In the genomic region with DNA sequence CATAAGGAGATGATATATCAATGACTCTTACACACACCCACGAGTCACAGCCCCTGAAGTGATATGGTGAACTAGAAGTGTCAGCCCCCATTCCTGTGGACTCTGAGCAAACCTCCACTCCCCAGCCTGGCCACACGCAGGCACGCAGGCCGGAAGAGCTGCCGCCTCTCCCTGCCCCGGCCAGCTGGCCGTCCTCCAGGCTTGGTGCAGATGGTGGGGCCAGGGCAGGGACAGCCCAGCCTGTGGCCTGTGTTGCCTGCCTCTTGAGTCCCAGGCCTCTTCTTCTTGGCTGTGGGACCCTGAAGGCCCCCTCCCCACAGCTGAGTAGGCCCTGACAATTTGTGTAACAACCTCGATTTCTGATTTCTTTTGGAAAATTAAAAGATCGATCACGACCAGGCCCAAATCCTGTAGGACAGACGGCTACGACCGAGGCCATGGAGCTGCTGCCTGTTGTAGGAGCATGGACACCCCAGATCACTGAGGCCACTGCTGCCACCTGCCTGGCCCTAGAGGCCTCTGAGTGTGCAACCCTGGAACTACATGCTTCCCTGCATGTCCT, we compare ENCODE assay signal across 10 cellular contexts. TPM values are rescaled to one million over a fixed set of nuclear protein-coding genes. Genes with fewer than 3 reads are reported as not detected.
DNase-seq lines count a peak whose midpoint lies in the region; ATAC-seq and TF ChIP-seq lines count a peak whose summit lies in the region.
"Had no signal": no experiment of that assay in that cellular context is flagged by ENCODE, and none has a peak within 500 bp of the region (broad histone marks: within the 10 kb centered on the region; RNA-seq: fewer than 3 reads in every experiment).

No MANE protein-coding gene starts in this region.

- H3K4me3 Mint-ChIP-seq in nephron progenitor cell = no peak overlapping the region
- no peak overlapping the region for H3K4me3 Mint-ChIP-seq in activated naive CD8-positive, alpha-beta T cell treated with anti-CD3 and anti-CD28 coated beads for 36 hours

- H3K4me1 ChIP-seq in SK-N-SH (ENCODE audit: control insufficient read depth in 1 of 2, insufficient read depth in 2 of 2, low read depth in 1 of 2, low read length in 1 of 2) (peaks cover 9 to 65% of the 10 kb centered on the region in 2 experiments; a peak in 3 of 4 replicates), foreskin keratinocyte (peaks cover 14% of the 10 kb centered on the region)

- H3K27me3 Mint-ChIP-seq in nephron progenitor cell (ENCODE audit: low read depth, poor library complexity) = peaks cover 3% of the 10 kb centered on the region
- no peaks in the 10 kb centered on the region for H3K27me3 Mint-ChIP-seq in activated naive CD8-positive, alpha-beta T cell treated with anti-CD3 and anti-CD28 coated beads for 36 hours

- H4K20me1 ChIP-seq in SK-N-SH (ENCODE audit: insufficient read depth) = no peaks in the 10 kb centered on the region

- no peaks in the 10 kb centered on the region for H3K9me3 ChIP-seq in SK-N-SH
- H3K9me3 ChIP-seq: Peyer's patch had no signal

- CTCF ChIA-PET in SK-N-SH (lab: Yijun Ruan, JAX) = interaction anchor here (0.7 to 3.2 kb wide), 4 partner anchors 11 to 32 kb away, joined by 3 to 11 read pairs (median 4); no protein-coding TSS in a partner anchor

- DNase-seq in AG09309 (ENCODE audit: low read depth) (peak; percentile 61), SK-N-SH (peak; percentile 85), foreskin keratinocyte (peak in 1 of 2 donors; percentile 69), nephron progenitor cell (no peak), NCI-H2029 (lab: John Stamatoyannopoulos, UW) (no peak)
- no peak for DNase-seq in activated naive CD8-positive, alpha-beta T cell treated with anti-CD3 and anti-CD28 coated beads for 36 hours
- DNase-seq: COR-L47 had no signal

- TF ChIP-seq CTCF in AG09309 (IDR thresholded peaks at IDR 0.05; ENCODE audit: control insufficient read depth, insufficient read depth, low read depth, low read length, missing control alignments) = no peak
- TF ChIP-seq CTCF in SK-N-SH (IDR thresholded peaks at IDR 0.05) = no peak
- peak; percentile 17 for TF ChIP-seq CTCF in foreskin keratinocyte (conservative IDR thresholded peaks at IDR 0.05)
- TF ChIP-seq CTCF in nephron progenitor cell (IDR thresholded peaks at IDR 0.05) = no peak

- peaks cover 50% of the 10 kb centered on the region for H3K4me1 Mint-ChIP-seq in nephron progenitor cell
- no peaks in the 10 kb centered on the region for H3K4me1 Mint-ChIP-seq in activated naive CD8-positive, alpha-beta T cell treated with anti-CD3 and anti-CD28 coated beads for 36 hours

- H3K27ac ChIP-seq in SK-N-SH (ENCODE audit: low read depth in 2 of 2, low read length in 1 of 2) (peak overlapping the region; percentile 52 to 96), foreskin keratinocyte (peak overlapping the region; percentile 26)

- H3K9me2 ChIP-seq in SK-N-SH = no peaks in the 10 kb centered on the region

- H3K4me3 ChIP-seq in AG09309 (ENCODE audit: control insufficient read depth, low read depth, low read length) (no peak overlapping the region), SK-N-SH (ENCODE audit: low read depth in 2 of 2, low read length in 1 of 2) (no peak overlapping the region)
- H3K4me3 ChIP-seq: Peyer's patch had no signal

- H3K27me3 ChIP-seq in SK-N-SH (ENCODE audit: insufficient read depth) = no peaks in the 10 kb centered on the region
- no peaks in the 10 kb centered on the region for H3K27me3 ChIP-seq in foreskin keratinocyte
- H3K27me3 ChIP-seq: Peyer's patch had no signal

- H3F3A ChIP-seq in SK-N-SH (replicated peaks; ENCODE audit: insufficient read depth) = no peaks in the 10 kb centered on the region

- peak overlapping the region; percentile 34; the same call in 1 of the 2 replicates for H3K4me2 ChIP-seq in SK-N-SH

- H2AFZ ChIP-seq in SK-N-SH (ENCODE audit: low read depth) = peak overlapping the region; percentile 57; the same call in 1 of the 2 replicates

- 61% methylated on average over 7 of the region's 13 CpGs for WGBS in SK-N-SH (ENCODE audit: low lambda C conversion rate)

- TF ChIP-seq EP300 in SK-N-SH (IDR thresholded peaks at IDR 0.05; ENCODE audit: borderline replicate concordance in 1 of 2, low read depth in 1 of 2, low read length in 1 of 2) = no peak

- H3K9me3 Mint-ChIP-seq in nephron progenitor cell = no peaks in the 10 kb centered on the region
- H3K9me3 Mint-ChIP-seq in activated naive CD8-positive, alpha-beta T cell treated with anti-CD3 and anti-CD28 coated beads for 36 hours = no peaks in the 10 kb centered on the region

- no peaks in the 10 kb centered on the region for H3K36me3 Mint-ChIP-seq in nephron progenitor cell (ENCODE audit: low read depth)
- H3K36me3 Mint-ChIP-seq in activated naive CD8-positive, alpha-beta T cell treated with anti-CD3 and anti-CD28 coated beads for 36 hours = no peaks in the 10 kb centered on the region

- H3K79me2 ChIP-seq in SK-N-SH (ENCODE audit: insufficient read depth) = no peaks in the 10 kb centered on the region

- H3K27ac Mint-ChIP-seq in nephron progenitor cell = peak overlapping the region; percentile 29
- H3K27ac Mint-ChIP-seq in activated naive CD8-positive, alpha-beta T cell treated with anti-CD3 and anti-CD28 coated beads for 36 hours = no peak overlapping the region

- POLR2A ChIA-PET in SK-N-SH (lab: Yijun Ruan, JAX) = interaction anchor here (0.5 kb wide), 1 partner anchor 43 kb away, joined by 3 read pairs; no protein-coding TSS in a partner anchor

- ATAC-seq in foreskin keratinocyte (peak; percentile 30), HG03469 (IDR thresholded peaks at IDR 0.05; ENCODE audit: unreplicated experiment) (no peak), GM19035 (IDR thresholded peaks at IDR 0.05; ENCODE audit: unreplicated experiment) (no peak)

- TF ChIP-seq RAD21 in SK-N-SH (IDR thresholded peaks at IDR 0.05; ENCODE audit: low read length) = peak; percentile 24; the same call in 1 of the 2 replicates

- H3K9ac ChIP-seq in SK-N-SH = no peak overlapping the region; the same call in 1 of the 2 replicates

- no peaks in the 10 kb centered on the region for H3K36me3 ChIP-seq in SK-N-SH (replicated peaks in 1 of 2; ENCODE audit: control insufficient read depth in 1 of 2, insufficient read depth in 2 of 2, low read length in 1 of 2)
- H3K36me3 ChIP-seq: Peyer's patch had no signal

TF ChIP-seq in SK-N-SH, 30 proteins besides CTCF, POLR2A, EP300 and RAD21:
- TF ChIP-seq GATA2 (CRISPR knock-in tag; IDR thresholded peaks at IDR 0.05) (no peak), RXRA (IDR thresholded peaks at IDR 0.05; ENCODE audit: borderline replicate concordance, low read depth) (no peak), GABPA (IDR thresholded peaks at IDR 0.05; ENCODE audit: low read depth) (no peak), TCF12 (IDR thresholded peaks at IDR 0.05) (peak; percentile 69), MAX (IDR thresholded peaks at IDR 0.05; ENCODE audit: low read depth) (0 out of 2 replicates have a peak, but pooled peaks have one; percentile 35), POLR2AphosphoS5 (IDR thresholded peaks at IDR 0.05; ENCODE audit: low read depth, low read length) (0 out of 2 replicates have a peak, but pooled peaks have one; percentile 22), RCOR1 (IDR thresholded peaks at IDR 0.05; ENCODE audit: low read length) (peak; percentile 75), CHD2 (IDR thresholded peaks at IDR 0.05; ENCODE audit: low read length, partially characterized antibody) (peak; percentile 57), FOXM1 (IDR thresholded peaks at IDR 0.05; ENCODE audit: low read depth) (no peak), EZH2phosphoT487 (IDR thresholded peaks at IDR 0.05; ENCODE audit: borderline replicate concordance, low read depth) (no peak), FOSL2 (IDR thresholded peaks at IDR 0.05; ENCODE audit: borderline replicate concordance, low read depth) (no peak), SIN3A (IDR thresholded peaks at IDR 0.05; ENCODE audit: borderline replicate concordance, low read depth, low read length) (peak; percentile 52; the same call in 1 of the 2 replicates), NFIC (IDR thresholded peaks at IDR 0.05; ENCODE audit: borderline replicate concordance) (peak; percentile 78)
- TF ChIP-seq, protein P1, sequence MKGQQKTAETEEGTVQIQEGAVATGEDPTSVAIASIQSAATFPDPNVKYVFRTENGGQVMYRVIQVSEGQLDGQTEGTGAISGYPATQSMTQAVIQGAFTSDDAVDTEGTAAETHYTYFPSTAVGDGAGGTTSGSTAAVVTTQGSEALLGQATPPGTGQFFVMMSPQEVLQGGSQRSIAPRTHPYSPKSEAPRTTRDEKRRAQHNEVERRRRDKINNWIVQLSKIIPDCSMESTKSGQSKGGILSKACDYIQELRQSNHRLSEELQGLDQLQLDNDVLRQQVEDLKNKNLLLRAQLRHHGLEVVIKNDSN (IDR thresholded peaks at IDR 0.05; ENCODE audit: borderline replicate concordance, low read depth) = no peak
- TF ChIP-seq, protein P2, sequence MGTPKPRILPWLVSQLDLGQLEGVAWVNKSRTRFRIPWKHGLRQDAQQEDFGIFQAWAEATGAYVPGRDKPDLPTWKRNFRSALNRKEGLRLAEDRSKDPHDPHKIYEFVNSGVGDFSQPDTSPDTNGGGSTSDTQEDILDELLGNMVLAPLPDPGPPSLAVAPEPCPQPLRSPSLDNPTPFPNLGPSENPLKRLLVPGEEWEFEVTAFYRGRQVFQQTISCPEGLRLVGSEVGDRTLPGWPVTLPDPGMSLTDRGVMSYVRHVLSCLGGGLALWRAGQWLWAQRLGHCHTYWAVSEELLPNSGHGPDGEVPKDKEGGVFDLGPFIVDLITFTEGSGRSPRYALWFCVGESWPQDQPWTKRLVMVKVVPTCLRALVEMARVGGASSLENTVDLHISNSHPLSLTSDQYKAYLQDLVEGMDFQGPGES (IDR thresholded peaks at IDR 0.05; ENCODE audit: low read depth, low read length) = no peak

RNA-seq across cellular contexts. Expression of gene MPRIP, which starts 10.0 kb away (rescaled TPM):
- polyA plus RNA-seq in SK-N-SH (2012; rRNA removed) (64.4 and 69.8 TPM in 2 replicates), foreskin keratinocyte (104 and 109 TPM in 2 replicates)
- 48.5 and 56.7 TPM in 2 replicates for polyA plus RNA-seq in SK-N-SH (2012; cell fraction: cytosol; rRNA removed)
- polyA plus RNA-seq in SK-N-SH (2012; cell fraction: nucleus; rRNA removed) = 85.3 and 87.9 TPM in 2 replicates
- total RNA-seq in foreskin keratinocyte = 130 and 150 TPM in 2 replicates
- total RNA-seq in activated naive CD8-positive, alpha-beta T cell treated with anti-CD3 and anti-CD28 coated beads for 36 hours = 100 to 1,000 TPM; 130 to 143 TPM

Comparison
In these comparisons a context has a peak if more than half of its experiments do, and no peak if none do; other contexts are left out.
1. DNase-seq: peak in AG09309 (single experiment) and SK-N-SH (single experiment); none in nephron progenitor cell (single experiment), activated naive CD8-positive, alpha-beta T cell treated with anti-CD3 and anti-CD28 coated beads for 36 hours (single experiment) and NCI-H2029 (single experiment).